ENCODE assay signal across 1 cellular context in genomic region chr9:34366365-34366764, GRCh38.
A peak's percentile ranks its signal among the peaks of the same experiment; 100 is the strongest.
TF ChIP-seq lines count a peak whose summit lies in the region.

No MANE protein-coding gene starts in this region.

TF ChIP-seq in HepG2, 621 proteins besides CTCF, POLR2A, EP300 and RAD21:
- TF ChIP-seq REL (CRISPR knock-in tag; conservative IDR thresholded peaks at IDR 0.05) = no peak
- TF ChIP-seq THAP8 (CRISPR knock-in tag; IDR thresholded peaks at IDR 0.05; ENCODE audit: borderline replicate concordance) = no peak
- no peak for TF ChIP-seq ATM (IDR thresholded peaks at IDR 0.05; ENCODE audit: borderline replicate concordance)
- TF ChIP-seq FOXK1 (CRISPR knock-in tag; IDR thresholded peaks at IDR 0.05; ENCODE audit: borderline replicate concordance, low read depth) = no peak
- no peak for TF ChIP-seq DPF2 (CRISPR knock-in tag; IDR thresholded peaks at IDR 0.05; ENCODE audit: borderline replicate concordance, low read depth)
- TF ChIP-seq ZBTB7B (CRISPR knock-in tag; IDR thresholded peaks at IDR 0.05) = no peak
- no peak for TF ChIP-seq KDM6A (CRISPR knock-in tag; IDR thresholded peaks at IDR 0.05; ENCODE audit: low read depth)
- 0 out of 2 replicates have a peak, but pooled peaks have one; percentile 14 for TF ChIP-seq FOXA3 (CRISPR knock-in tag; IDR thresholded peaks at IDR 0.05)
- TF ChIP-seq MYPOP (CRISPR knock-in tag; IDR thresholded peaks at IDR 0.05) = no peak
- no peak for TF ChIP-seq ZKSCAN8 (CRISPR knock-in tag; IDR thresholded peaks at IDR 0.05; ENCODE audit: borderline replicate concordance)
- no peak for TF ChIP-seq MED13 (CRISPR knock-in tag; IDR thresholded peaks at IDR 0.05)
- no peak for TF ChIP-seq ZBTB38 (CRISPR knock-in tag; IDR thresholded peaks at IDR 0.05)
- peak; percentile 54 for TF ChIP-seq HNF4A (CRISPR knock-in tag; IDR thresholded peaks at IDR 0.05)
- no peak for TF ChIP-seq ZBTB46 (CRISPR knock-in tag; IDR thresholded peaks at IDR 0.05; ENCODE audit: borderline replicate concordance)
- no peak for TF ChIP-seq ZNF441 (CRISPR knock-in tag; IDR thresholded peaks at IDR 0.05; ENCODE audit: borderline replicate concordance)
- no peak for TF ChIP-seq POLR2G (IDR thresholded peaks at IDR 0.05; ENCODE audit: low read depth, low read length)
- TF ChIP-seq ZNF281 (CRISPR knock-in tag; IDR thresholded peaks at IDR 0.05; ENCODE audit: borderline replicate concordance) = peak; percentile 78; the same call in 1 of the 2 replicates
- no peak for TF ChIP-seq KMT2B (CRISPR knock-in tag; IDR thresholded peaks at IDR 0.05)
